In the genomic region with DNA sequence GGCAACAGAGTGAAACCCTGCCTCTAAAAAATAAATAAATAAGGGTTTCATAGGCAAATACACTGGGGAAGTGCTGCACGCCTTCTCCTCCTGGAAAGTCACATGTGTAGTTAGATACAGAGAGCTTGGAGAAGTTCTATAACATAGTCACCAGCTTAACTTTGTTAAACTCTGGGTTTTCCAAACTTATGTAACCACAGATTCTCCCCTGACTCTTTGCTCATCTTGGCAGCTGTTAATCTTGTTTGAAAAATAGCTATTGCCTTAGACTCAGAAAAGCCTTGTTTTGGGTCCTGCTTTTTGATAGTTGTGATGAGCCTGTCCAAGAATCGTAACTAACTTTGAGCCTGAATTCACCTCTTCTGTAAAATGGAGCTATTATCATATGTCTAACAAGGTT, we compare ENCODE assay signal across 25 cellular contexts. TPM values are rescaled to one million over a fixed set of nuclear protein-coding genes. Genes with fewer than 3 reads are reported as not detected.
"Had no signal": no experiment of that assay in that cellular context is flagged by ENCODE, and none has a peak within 500 bp of the region (broad histone marks: within the 10 kb centered on the region; RNA-seq: fewer than 3 reads in every experiment).

No MANE protein-coding gene starts in this region.

- H3K27ac ChIP-seq: epithelial cell of prostate, esophagus muscularis mucosa, heart left ventricle, sigmoid colon, stomach, thoracic aorta, transverse colon had no signal

- ATAC-seq: heart left ventricle; left colon; left ventricle myocardium superior; naive thymus-derived CD4-positive, alpha-beta T cell had no signal

- H3K4me3 ChIP-seq: esophagus muscularis mucosa, heart left ventricle, lung, sigmoid colon, stomach, thoracic aorta, transverse colon had no signal

- H3K27me3 ChIP-seq: esophagus muscularis mucosa, heart left ventricle, sigmoid colon, stomach, transverse colon had no signal

- DNase-seq: effector memory CD4-positive, alpha-beta T cell; heart left ventricle; hypothalamus; kidney; left colon; left ventricle myocardium superior; naive thymus-derived CD4-positive, alpha-beta T cell; nephron progenitor cell; posterior cingulate gyrus; sigmoid colon; small intestine; stimulated activated CD4-positive, alpha-beta T cell treated with anti-CD3 and anti-CD28 coated beads, Interleukin-12 subunit alpha, Interleukin-12 subunit beta, amount 100 ng/mL, for 4 hours; stimulated activated naive CD4-positive, alpha-beta T cell; stomach; substantia nigra; transverse colon had no signal

- H3K4me1 ChIP-seq: heart left ventricle, stomach, transverse colon had no signal

- H3K9me3 ChIP-seq: esophagus muscularis mucosa, heart left ventricle, sigmoid colon, stomach, thoracic aorta, transverse colon had no signal

- H3K36me3 ChIP-seq: esophagus muscularis mucosa, heart left ventricle, sigmoid colon, stomach, thoracic aorta, transverse colon had no signal

RNA-seq across cellular contexts. Expression of a gene that starts 25.3 kb away (rescaled TPM):
- total RNA-seq: glomerular endothelial cell; kidney; left ventricle myocardium superior; mesenteric fat pad; mononuclear cell; naive thymus-derived CD4-positive, alpha-beta T cell; osteocyte; pulmonary artery endothelial cell; thoracic aorta; transverse colon had no signal
- polyA plus RNA-seq: heart left ventricle; naive thymus-derived CD4-positive, alpha-beta T cell had no signal
